In genomic region chr12:109827080-109827479, GRCh38 we compare ENCODE assay signal across 23 cellular contexts. TPM values are rescaled to one million over a fixed set of nuclear protein-coding genes. Genes with fewer than 3 reads are reported as not detected.
DNase-seq lines count a peak whose midpoint lies in the region; ATAC-seq, FAIRE-seq and TF ChIP-seq lines count a peak whose summit lies in the region.
"Had no signal": no experiment of that assay in that cellular context is flagged by ENCODE, and none has a peak within 500 bp of the region (broad histone marks: within the 10 kb centered on the region; RNA-seq: fewer than 3 reads in every experiment).

No MANE protein-coding gene starts in this region.

- no peak for DNase-seq in HepG2 (ENCODE audit: low spot score)
- DNase-seq in right lobe of liver: no peak
- DNase-seq in WERI-Rb-1: no peak
- no peak for DNase-seq in activated CD4-positive, alpha-beta T cell treated with anti-CD3 and anti-CD28 coated beads, Interleukin-2, amount 50 U/mL, for 48 hours
- no peak for DNase-seq in aorta
- DNase-seq: 8988T; ACHN; AML-193; BE2C; Caco-2; CD4-positive, CD25-positive, alpha-beta regulatory T cell; CD8-positive, alpha-beta T cell; DMS153; DND-41; H9; HFFc6 had no signal

- TF ChIP-seq CTCF in HepG2 (CRISPR knock-in tag; IDR thresholded peaks at IDR 0.05) (no peak), right lobe of liver (IDR thresholded peaks at IDR 0.05) (no peak), WERI-Rb-1 (IDR thresholded peaks at IDR 0.05; ENCODE audit: low read depth, low read length) (no peak), neutrophil (IDR thresholded peaks at IDR 0.05) (no peak)

- H3K36me3 ChIP-seq in HepG2 (replicated peaks in 1 of 2; ENCODE audit: control insufficient read depth in 1 of 2, insufficient read depth in 2 of 2, low read length in 2 of 2) (no peaks in the 10 kb centered on the region), right lobe of liver (no peaks in the 10 kb centered on the region), WERI-Rb-1 (no peaks in the 10 kb centered on the region), neutrophil (no peaks in the 10 kb centered on the region), aorta (ENCODE audit: control insufficient read depth in 1 of 2, insufficient read depth in 2 of 2, low read length in 1 of 2) (no peaks in the 10 kb centered on the region)
- H3K36me3 ChIP-seq: BE2C had no signal

- no peaks in the 10 kb centered on the region for H3K9me3 ChIP-seq in HepG2 (ENCODE audit: low read length)
- H3K9me3 ChIP-seq in right lobe of liver: no peaks in the 10 kb centered on the region
- H3K9me3 ChIP-seq in WERI-Rb-1 (ENCODE audit: severe bottlenecking): no peaks in the 10 kb centered on the region
- H3K9me3 ChIP-seq in neutrophil: no peaks in the 10 kb centered on the region
- H3K9me3 ChIP-seq in aorta (ENCODE audit: control insufficient read depth, low read length): no peaks in the 10 kb centered on the region
- H3K9me3 ChIP-seq: A549, BE2C, Caco-2 had no signal

- no peak for ATAC-seq in HepG2
- no peak for ATAC-seq in right lobe of liver
- ATAC-seq in aorta (ENCODE audit: low FRiP score): no peak
- ATAC-seq: A549; CD8-positive, alpha-beta T cell; GM12878; GM23338; HCT116 had no signal

- in situ Hi-C loops in HepG2 (cut with HindIII; ENCODE audit: extremely low pct_ligation_motif_present, low pct_unique_long_range_greater_than_20kb): no loop called here

- H3K4me1 ChIP-seq in HepG2 (ENCODE audit: insufficient read depth, low read length) (peaks cover 74% of the 10 kb centered on the region), right lobe of liver (peaks cover 0 to 52% (median 17%) of the 10 kb centered on the region in 4 donors), neutrophil (ENCODE audit: control insufficient read depth in 1 of 2, insufficient read depth in 1 of 2, low read depth in 1 of 2, low read length in 1 of 2) (peaks cover 43 to 52% of the 10 kb centered on the region in 2 experiments), aorta (ENCODE audit: control insufficient read depth in 1 of 2, insufficient read depth in 2 of 2, low read length in 2 of 2) (no peaks in the 10 kb centered on the region)
- H3K4me1 ChIP-seq: BE2C had no signal

- TF ChIP-seq EP300 in HepG2 (IDR thresholded peaks at IDR 0.05; ENCODE audit: low read depth in 2 of 2, low read length in 2 of 2) (no peak), HepG2 (CRISPR knock-in tag; IDR thresholded peaks at IDR 0.05; ENCODE audit: borderline replicate concordance) (no peak)

- H3K4me3 ChIP-seq in HepG2 (replicated peaks in 1 of 3; ENCODE audit: insufficient read depth in 1 of 3, low read depth in 2 of 3, low read length in 3 of 3) (no peak overlapping the region), right lobe of liver (no peak overlapping the region), WERI-Rb-1 (ENCODE audit: low read depth, low read length) (no peak overlapping the region), neutrophil (ENCODE audit: low read depth in 1 of 2, low read length in 1 of 2) (no peak overlapping the region), aorta (ENCODE audit: low read length in 2 of 2) (no peak overlapping the region)
- H3K4me3 ChIP-seq: A549, GM12878, GM23338 had no signal

- no peaks in the 10 kb centered on the region; the same call in 1 of the 2 replicates for H4K20me1 ChIP-seq in HepG2 (ENCODE audit: insufficient read depth, low read length)

- no peaks in the 10 kb centered on the region for H3K27me3 ChIP-seq in HepG2 (ENCODE audit: control insufficient read depth in 1 of 2, insufficient read depth in 2 of 2, low read length in 2 of 2)
- no peaks in the 10 kb centered on the region for H3K27me3 ChIP-seq in right lobe of liver
- H3K27me3 ChIP-seq in WERI-Rb-1 (ENCODE audit: insufficient read depth, low read depth, severe bottlenecking): no peaks in the 10 kb centered on the region
- H3K27me3 ChIP-seq in neutrophil: peaks cover 3% of the 10 kb centered on the region
- no peaks in the 10 kb centered on the region for H3K27me3 ChIP-seq in aorta (ENCODE audit: control insufficient read depth in 1 of 2, insufficient read depth in 2 of 2, low read length in 1 of 2)

- no peak overlapping the region for H2AFZ ChIP-seq in HepG2 (ENCODE audit: low read length)
- H2AFZ ChIP-seq: GM23338 had no signal

- BruUV-seq in HepG2 (replicated peaks; lab: Mats Ljungman, UMichigan): no TSS peak

- POLR2A ChIA-PET in HepG2 (lab: Yijun Ruan, JAX): no interaction called here

- intact Hi-C loops in HepG2 (cut with micrococcal nuclease; ENCODE audit: unreplicated experiment) (no loop called here), right lobe of liver (cut with DNase I) (no loop called here), aorta (cut with DNase I) (no loop called here)

- WGBS in HepG2 (ENCODE audit: low lambda C conversion rate): 80% methylated on average over 3 of the region's 3 CpGs
- 67% methylated on average over 2 of the region's 3 CpGs for WGBS in right lobe of liver (ENCODE audit: insufficient coverage, low coverage, low lambda C conversion rate, missing lambda C conversion rate)
- WGBS in aorta, 2 donors: 95 to 97% methylated on average over 3 of the region's 3 CpGs

- no peaks in the 10 kb centered on the region for H3K79me2 ChIP-seq in HepG2 (ENCODE audit: insufficient read depth, low read length)

- H3K9ac ChIP-seq in HepG2 (ENCODE audit: insufficient read depth, low read depth, low read length): no peak overlapping the region

- TF ChIP-seq POLR2A in HepG2 (IDR thresholded peaks at IDR 0.05; ENCODE audit: insufficient read depth in 1 of 2, low read depth in 2 of 2, low read length in 2 of 2) (no peak), right lobe of liver (IDR thresholded peaks at IDR 0.05) (no peak)

- no peak for TF ChIP-seq RAD21 in HepG2 (CRISPR knock-in tag; IDR thresholded peaks at IDR 0.05)

- H3K27ac ChIP-seq in HepG2 (ENCODE audit: extremely low read length, insufficient read depth, low read length): no peak overlapping the region
- H3K27ac ChIP-seq in right lobe of liver: no peak overlapping the region
- H3K27ac ChIP-seq in WERI-Rb-1: peak overlapping the region; percentile 16; the same call in 1 of the 2 replicates
- H3K27ac ChIP-seq in neutrophil: peak overlapping the region; percentile 94
- no peak overlapping the region for H3K27ac ChIP-seq in aorta (ENCODE audit: low read depth in 1 of 2, low read length in 2 of 2)
- H3K27ac ChIP-seq: A549 had no signal

- H3K4me2 ChIP-seq in HepG2 (ENCODE audit: low read depth, low read length): no peak overlapping the region
- H3K4me2 ChIP-seq: A549, GM23338 had no signal

- no peak for FAIRE-seq in HepG2 (lab: Jason Lieb, UNC)
- FAIRE-seq: G401.6, GM12878, GM19239 had no signal

- CTCF ChIA-PET in HepG2 (lab: Yijun Ruan, JAX; ENCODE audit: low intra/inter-chr PET ratio, low total read pairs): no interaction called here

RNA-seq across cellular contexts. Expression of gene TRPV4, which starts 6.1 kb away (rescaled TPM):
- total RNA-seq in HepG2 (2016; rRNA removed; fragmentation: Illumina TruSeq; extraction: Trizol) (0.35 and 0.66 TPM in 2 replicates), right lobe of liver (10 to 100 TPM in 1 of 6 experiments, 1 to 10 TPM in 5; 5.3 to 10.3 (median 6.7) TPM), aorta (1 to 10 TPM; 2.5 to 3.9 TPM)
- 0.20 and 0.35 TPM in 2 replicates for total RNA-seq in HepG2 (2016; cell fraction: cytosol; rRNA removed; fragmentation: Illumina TruSeq; extraction: Trizol; ENCODE audit: low read depth)
- total RNA-seq in HepG2 (2016; cell fraction: insoluble cytoplasmic fraction; rRNA removed; fragmentation: Illumina TruSeq; extraction: Trizol): 0.45 and 0.93 TPM in 2 replicates
- 0.83 and 1.0 TPM in 2 replicates for total RNA-seq in HepG2 (2016; cell fraction: membrane; rRNA removed; fragmentation: Illumina TruSeq; extraction: Trizol)
- total RNA-seq in HepG2 (2016; cell fraction: nucleus; rRNA removed; fragmentation: Illumina TruSeq; extraction: Trizol): 0.75 and 1.1 TPM in 2 replicates
- polyA plus RNA-seq in HepG2 (2011; rRNA removed) (4.7 and 5.6 TPM in 2 replicates), aorta (1 to 10 TPM in 1 of 2 donors, under 1 TPM in 1; 0.08 to 1.3 TPM)
- 3.1 and 4.5 TPM in 2 replicates for polyA plus RNA-seq in HepG2 (2011; cell fraction: cytosol; rRNA removed)
- 7.9 and 11.8 TPM in 2 replicates for polyA plus RNA-seq in HepG2 (2011; cell fraction: nucleus; rRNA removed)
- 0.68 and 1.3 TPM in 2 replicates for polyA plus RNA-seq in HepG2 (2012)
- 0.67 and 0.84 TPM in 2 replicates for polyA plus RNA-seq in HepG2 (2016; cell fraction: cytosol; fragmentation: Illumina TruSeq; extraction: Trizol; ENCODE audit: low read depth)
- 0.52 and 0.71 TPM in 2 replicates for polyA plus RNA-seq in HepG2 (2016; cell fraction: insoluble cytoplasmic fraction; fragmentation: Illumina TruSeq; extraction: Trizol; ENCODE audit: low read depth)
- polyA plus RNA-seq in HepG2 (2016; cell fraction: membrane; fragmentation: Illumina TruSeq; extraction: Trizol; ENCODE audit: low read depth): 1.1 and 1.2 TPM in 2 replicates
- 2.0 and 2.5 TPM in 2 replicates for polyA plus RNA-seq in HepG2 (2016; cell fraction: nucleus; fragmentation: Illumina TruSeq; extraction: Trizol; ENCODE audit: insufficient read depth, low read depth)
- polyA minus RNA-seq in HepG2 (2011; rRNA and poly(A)+ RNA removed; ENCODE audit: low replicate concordance): 13.9 TPM in 1 of 2 replicates, not detected in the other
- polyA minus RNA-seq in HepG2 (2011; cell fraction: cytosol; rRNA and poly(A)+ RNA removed): 3.2 and 3.3 TPM in 2 replicates
- 4.0 and 4.6 TPM in 2 replicates for polyA minus RNA-seq in HepG2 (2011; cell fraction: nucleus; rRNA and poly(A)+ RNA removed)
- total RNA-seq: Caco-2; CD4-positive, CD25-positive, alpha-beta regulatory T cell; CD8-positive, alpha-beta T cell; GM12878 had no signal
- polyA plus RNA-seq: CD4-positive, CD25-positive, alpha-beta regulatory T cell; GM12878 had no signal

RNA-seq across cellular contexts. Expression of gene GLTP, which starts 53.3 kb away (rescaled TPM):
- total RNA-seq in HepG2 (2016; rRNA removed; fragmentation: Illumina TruSeq; extraction: Trizol) (12.9 and 13.0 TPM in 2 replicates), right lobe of liver (10 to 100 TPM in 5 of 6 experiments, 1 to 10 TPM in 1; 9.8 to 20.8 (median 13.6) TPM), aorta (10 to 100 TPM; 38.4 to 38.6 TPM)
- 14.4 and 15.2 TPM in 2 replicates for total RNA-seq in HepG2 (2016; cell fraction: cytosol; rRNA removed; fragmentation: Illumina TruSeq; extraction: Trizol; ENCODE audit: low read depth)
- 12.4 and 12.7 TPM in 2 replicates for total RNA-seq in HepG2 (2016; cell fraction: insoluble cytoplasmic fraction; rRNA removed; fragmentation: Illumina TruSeq; extraction: Trizol)
- 34.8 and 35.0 TPM in 2 replicates for total RNA-seq in HepG2 (2016; cell fraction: membrane; rRNA removed; fragmentation: Illumina TruSeq; extraction: Trizol)
- 4.4 and 5.2 TPM in 2 replicates for total RNA-seq in HepG2 (2016; cell fraction: nucleus; rRNA removed; fragmentation: Illumina TruSeq; extraction: Trizol)
- polyA plus RNA-seq in HepG2 (2011; rRNA removed) (10.7 and 11.5 TPM in 2 replicates), aorta (10 to 100 TPM; 25.4 to 31.7 TPM)
- 10.9 and 11.5 TPM in 2 replicates for polyA plus RNA-seq in HepG2 (2011; cell fraction: cytosol; rRNA removed)
- polyA plus RNA-seq in HepG2 (2011; cell fraction: nucleus; rRNA removed): 3.4 and 4.3 TPM in 2 replicates
- 12.3 and 13.7 TPM in 2 replicates for polyA plus RNA-seq in HepG2 (2012)
- 20.7 and 21.8 TPM in 2 replicates for polyA plus RNA-seq in HepG2 (2016; cell fraction: cytosol; fragmentation: Illumina TruSeq; extraction: Trizol; ENCODE audit: low read depth)
- 17.9 TPM in 2 replicates for polyA plus RNA-seq in HepG2 (2016; cell fraction: insoluble cytoplasmic fraction; fragmentation: Illumina TruSeq; extraction: Trizol; ENCODE audit: low read depth)
- 36.8 and 38.1 TPM in 2 replicates for polyA plus RNA-seq in HepG2 (2016; cell fraction: membrane; fragmentation: Illumina TruSeq; extraction: Trizol; ENCODE audit: low read depth)
- polyA plus RNA-seq in HepG2 (2016; cell fraction: nucleus; fragmentation: Illumina TruSeq; extraction: Trizol; ENCODE audit: insufficient read depth, low read depth): 10.2 and 10.4 TPM in 2 replicates
- polyA minus RNA-seq in HepG2 (2011; rRNA and poly(A)+ RNA removed; ENCODE audit: low replicate concordance): 25.4 and 50.4 TPM in 2 replicates
- polyA minus RNA-seq in HepG2 (2011; cell fraction: cytosol; rRNA and poly(A)+ RNA removed): 16.7 and 19.5 TPM in 2 replicates
- polyA minus RNA-seq in HepG2 (2011; cell fraction: nucleus; rRNA and poly(A)+ RNA removed): 2.4 and 3.9 TPM in 2 replicates

Comparison
In these comparisons a context has a peak if more than half of its experiments do, and no peak if none do; other contexts are left out.
1. H3K27ac ChIP-seq: peak in WERI-Rb-1 (single experiment) and neutrophil (single experiment); none in HepG2 (single experiment), right lobe of liver (0 of 3) and aorta (0 of 2).